In the genomic region with DNA sequence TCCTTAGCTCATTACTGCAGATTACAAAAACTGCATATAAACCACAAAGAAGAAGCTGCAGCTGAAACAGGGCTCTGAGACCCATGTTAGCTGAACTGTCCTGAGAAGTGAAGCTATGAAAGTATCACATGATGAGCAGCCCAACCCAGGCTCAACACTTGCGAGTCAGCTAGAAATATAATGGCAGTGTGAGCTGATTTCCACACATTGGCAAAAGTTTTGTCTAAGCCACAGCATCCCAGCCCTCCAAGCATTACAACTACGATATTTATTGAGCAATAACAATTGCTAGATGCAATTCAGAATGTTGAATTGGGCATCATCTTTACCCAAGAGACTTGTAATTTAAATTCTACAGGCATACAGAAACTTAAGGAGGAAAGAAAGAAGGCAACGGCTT, we compare ENCODE assay signal across 14 cellular contexts.
"Had no signal": no experiment of that assay in that cellular context is flagged by ENCODE, and none has a peak within 500 bp of the region (broad histone marks: within the 10 kb centered on the region; RNA-seq: fewer than 3 reads in every experiment).

No MANE protein-coding gene starts in this region.

- H3K27ac ChIP-seq: pancreas, tibial nerve had no signal

- H3K4me3 Mint-ChIP-seq: activated naive CD4-positive, alpha-beta T cell treated with anti-CD3 and anti-CD28 coated beads, Interleukin-2, amount 50 U/mL, for 24 hours; endodermal cell; neural crest cell; T-helper 17 cell had no signal

- H3K36me3 ChIP-seq: pancreas, tibial nerve had no signal

- H3K4me1 ChIP-seq: pancreas, tibial nerve had no signal

- H3K4me3 ChIP-seq: pancreas, smooth muscle cell, tibial nerve had no signal

- DNase-seq: activated CD4-positive, alpha-beta T cell treated with anti-CD3 and anti-CD28 coated beads, Interleukin-2, amount 50 U/mL, for 1 hour; activated CD4-positive, CD25-positive, alpha-beta regulatory T cell; amygdala; dermis blood vessel endothelial cell; endodermal cell; erythroblast; glutamatergic neuron; left ventricle myocardium superior; pancreas; T-helper 17 cell had no signal

- H3K4me1 Mint-ChIP-seq: activated naive CD4-positive, alpha-beta T cell treated with anti-CD3 and anti-CD28 coated beads, Interleukin-2, amount 50 U/mL, for 24 hours; endodermal cell; neural crest cell; T-helper 17 cell had no signal

- H3K36me3 Mint-ChIP-seq: activated naive CD4-positive, alpha-beta T cell treated with anti-CD3 and anti-CD28 coated beads, Interleukin-2, amount 50 U/mL, for 24 hours had no signal

- H3K4me2 ChIP-seq: smooth muscle cell had no signal

- H3K9me3 Mint-ChIP-seq: activated naive CD4-positive, alpha-beta T cell treated with anti-CD3 and anti-CD28 coated beads, Interleukin-2, amount 50 U/mL, for 24 hours; endodermal cell; neural crest cell had no signal

- ATAC-seq: left ventricle myocardium superior, pancreas, T-helper 17 cell had no signal

- H3K9me3 ChIP-seq: pancreas, tibial nerve had no signal

- H3K27ac Mint-ChIP-seq: activated naive CD4-positive, alpha-beta T cell treated with anti-CD3 and anti-CD28 coated beads, Interleukin-2, amount 50 U/mL, for 24 hours; endodermal cell; T-helper 17 cell had no signal

- H3K27me3 ChIP-seq: tibial nerve had no signal
